Comparison of ENCODE assay signal across 11 cellular contexts in the genomic region with DNA sequence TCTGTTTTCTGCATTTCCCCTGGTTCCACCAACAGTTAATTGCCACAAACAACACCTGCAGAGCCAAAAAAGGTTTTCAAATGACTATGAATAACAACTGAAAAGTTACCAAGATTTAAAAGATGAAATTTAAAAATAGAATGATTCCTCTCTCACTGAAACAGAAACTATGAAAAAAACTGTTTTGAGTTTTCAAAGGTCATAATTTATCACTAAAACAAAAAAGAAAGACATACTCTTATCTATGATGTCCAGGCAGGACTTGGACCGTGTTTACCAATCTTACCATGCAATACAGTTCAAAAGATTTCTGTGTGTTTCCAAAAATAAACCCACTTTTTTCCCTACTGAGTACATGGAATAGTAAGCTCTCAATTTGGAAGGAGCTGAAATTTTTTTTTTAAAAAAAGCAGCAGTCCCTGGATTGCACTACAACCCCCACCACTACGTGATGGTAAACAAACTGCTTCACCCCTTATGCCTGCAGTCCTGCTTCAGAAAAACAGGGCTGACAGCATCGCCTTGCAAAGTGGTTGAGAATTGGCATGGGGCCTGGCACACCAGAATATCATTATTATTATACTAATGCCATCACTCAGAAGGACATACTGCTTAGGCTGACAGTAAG. TPM values are rescaled to one million over a fixed set of nuclear protein-coding genes. Genes with fewer than 3 reads are reported as not detected.
DNase-seq lines count a peak whose midpoint lies in the region; ATAC-seq, FAIRE-seq and TF ChIP-seq lines count a peak whose summit lies in the region.
"Had no signal": no experiment of that assay in that cellular context is flagged by ENCODE, and none has a peak within 500 bp of the region (broad histone marks: within the 10 kb centered on the region; RNA-seq: fewer than 3 reads in every experiment).

No MANE protein-coding gene starts in this region.

- TF ChIP-seq RAD21 in liver (IDR thresholded peaks at IDR 0.05), result no peak

- no peaks in the 10 kb centered on the region for H3K9me2 ChIP-seq in DOHH2 (replicated peaks; ENCODE audit: control insufficient read depth, low read length)

- no peaks in the 10 kb centered on the region; the same call in 1 of the 2 replicates for H3F3A ChIP-seq in DOHH2 (ENCODE audit: control insufficient read depth, insufficient read depth)

- no peaks in the 10 kb centered on the region for H3K9me3 Mint-ChIP-seq in T-helper 2 cell treated with Interferon-gamma antibody and Interleukin-4, amounts not matched to agents 5 μg/mL and 100 μg/mL, for 36 hours
- H3K9me3 Mint-ChIP-seq: CD8-positive, alpha-beta memory T cell had no signal

- no peak overlapping the region for H3K9ac ChIP-seq in liver (ENCODE audit: low read depth in 1 of 2, low read length in 2 of 2)

- H3K4me3 Mint-ChIP-seq in T-helper 2 cell treated with Interferon-gamma antibody and Interleukin-4, amounts not matched to agents 5 μg/mL and 100 μg/mL, for 36 hours, result peak overlapping the region; percentile 49

- no peaks in the 10 kb centered on the region for H3K27me3 Mint-ChIP-seq in T-helper 2 cell treated with Interferon-gamma antibody and Interleukin-4, amounts not matched to agents 5 μg/mL and 100 μg/mL, for 36 hours (ENCODE audit: low read depth)
- H3K27me3 Mint-ChIP-seq: CD8-positive, alpha-beta memory T cell had no signal

- H3K27me3 ChIP-seq in DOHH2 (ENCODE audit: control insufficient read depth, low read length) (no peaks in the 10 kb centered on the region), liver (ENCODE audit: control insufficient read depth in 4 of 4, insufficient read depth in 4 of 4, low read length in 3 of 4) (no peaks in the 10 kb centered on the region)

- TF ChIP-seq CTCF in DOHH2 (IDR thresholded peaks at IDR 0.05; ENCODE audit: low read depth, low read length, poor library complexity, severe bottlenecking) (no peak), liver (IDR thresholded peaks at IDR 0.05; ENCODE audit: low read depth, low read length, missing input control) (no peak)

- H3K36me3 ChIP-seq in DOHH2 (ENCODE audit: control insufficient read depth, low read length) (peaks cover 86% of the 10 kb centered on the region), liver (ENCODE audit: control insufficient read depth in 4 of 4, insufficient read depth in 3 of 4, low read depth in 1 of 4, low read length in 3 of 4) (peaks cover 13 to 37% (median 20%) of the 10 kb centered on the region in 4 donors)

- peaks cover 4% of the 10 kb centered on the region; the same call in 1 of the 2 replicates for H4K20me1 ChIP-seq in DOHH2 (ENCODE audit: control insufficient read depth, insufficient read depth, low read depth, low read length)

- no peak overlapping the region for H3K4me3 ChIP-seq in DOHH2 (ENCODE audit: low read length)
- H3K4me3 ChIP-seq in liver (ENCODE audit: low read depth in 1 of 3, low read length in 3 of 3), result no peak overlapping the region

- H3K4me1 ChIP-seq in DOHH2 (ENCODE audit: control insufficient read depth, low read length), result peaks cover 38% of the 10 kb centered on the region
- peaks cover 6 to 56% (median 54%) of the 10 kb centered on the region in 4 donors for H3K4me1 ChIP-seq in liver (ENCODE audit: control insufficient read depth in 4 of 4, insufficient read depth in 4 of 4, low read length in 3 of 4)

- peak overlapping the region; percentile 14; the same call in 1 of the 2 replicates for H3K27ac ChIP-seq in DOHH2 (ENCODE audit: low read depth, low read length)
- H3K27ac ChIP-seq in liver (ENCODE audit: low read depth in 1 of 2, low read length in 2 of 2), result peak overlapping the region; percentile 51 to 64

- 16% methylated on average over 3 of the region's 3 CpGs for WGBS in liver

- peaks cover 73% of the 10 kb centered on the region for H3K36me3 Mint-ChIP-seq in T-helper 2 cell treated with Interferon-gamma antibody and Interleukin-4, amounts not matched to agents 5 μg/mL and 100 μg/mL, for 36 hours (ENCODE audit: low read depth)

- H3K79me2 ChIP-seq in DOHH2 (ENCODE audit: control insufficient read depth, low read length), result peaks cover 50% of the 10 kb centered on the region

- H3K4me2 ChIP-seq in DOHH2 (ENCODE audit: low read length), result peak overlapping the region; percentile 43

- peak overlapping the region; percentile 81 for H3K27ac Mint-ChIP-seq in T-helper 2 cell treated with Interferon-gamma antibody and Interleukin-4, amounts not matched to agents 5 μg/mL and 100 μg/mL, for 36 hours

- DNase-seq in GM18507 (ENCODE audit: extremely low spot score, insufficient read length, low read depth), result no peak
- no peak for DNase-seq in T-helper 2 cell treated with Interferon-gamma antibody and Interleukin-4, amounts not matched to agents 5 μg/mL and 100 μg/mL, for 36 hours (ENCODE audit: low spot score)
- DNase-seq in HPDE6-E6E7 (ENCODE audit: extremely low spot score), result no peak
- no peak for DNase-seq in GM03348 (ENCODE audit: low spot score)
- no peak for DNase-seq in putamen (ENCODE audit: low spot score)
- DNase-seq: CD8-positive, alpha-beta memory T cell; NCI-H1436 had no signal

- no peak for ATAC-seq in HG03460 (IDR thresholded peaks at IDR 0.05; ENCODE audit: unreplicated experiment)

- FAIRE-seq in GM18507 (lab: Jason Lieb, UNC), result peak; percentile 73
- FAIRE-seq: endometrium had no signal

- H3K9me3 ChIP-seq in DOHH2 (ENCODE audit: control insufficient read depth, insufficient read depth, low read length), result no peaks in the 10 kb centered on the region
- no peaks in the 10 kb centered on the region for H3K9me3 ChIP-seq in liver (ENCODE audit: control insufficient read depth in 4 of 4, low read length in 3 of 4)

- H3K4me1 Mint-ChIP-seq in T-helper 2 cell treated with Interferon-gamma antibody and Interleukin-4, amounts not matched to agents 5 μg/mL and 100 μg/mL, for 36 hours (ENCODE audit: low read depth), result peaks cover 71% of the 10 kb centered on the region

TF ChIP-seq in liver, 16 proteins besides CTCF, POLR2A, EP300 and RAD21:
- TF ChIP-seq RXRA (IDR thresholded peaks at IDR 0.05) (peak in 1 of 2 donors; percentile 34), REST (IDR thresholded peaks at IDR 0.05) (no peak), SP1 (IDR thresholded peaks at IDR 0.05) (peak; percentile 11)
TF ChIP-seq in liver: peak in this region for 2.

RNA-seq across cellular contexts. Expression of gene TXNDC11, which starts 8.5 kb away (rescaled TPM):
- total RNA-seq in liver, result 10 to 100 TPM; 26.4 to 61.1 TPM
- 10 to 100 TPM; 35.9 to 63.5 TPM for polyA plus RNA-seq in liver
